Comparison of ENCODE assay signal across 8 cellular contexts in genomic region chr1:10943991-10944730, GRCh38.
A peak's percentile ranks its signal among the peaks of the same experiment; 100 is the strongest.
DNase-seq lines count a peak whose midpoint lies in the region; ATAC-seq and TF ChIP-seq lines count a peak whose summit lies in the region.

No MANE protein-coding gene starts in this region.

- peaks cover 7% of the 10 kb centered on the region for H3K27me3 Mint-ChIP-seq in endodermal cell (ENCODE audit: insufficient read depth)
- H3K27me3 Mint-ChIP-seq in naive thymus-derived CD8-positive, alpha-beta T cell, result peaks cover 7 to 41% (median 15%) of the 10 kb centered on the region in 5 donors

- no peak overlapping the region for H3K4me3 Mint-ChIP-seq in endodermal cell
- H3K4me3 Mint-ChIP-seq in naive thymus-derived CD8-positive, alpha-beta T cell, result no peak overlapping the region
- H3K4me3 Mint-ChIP-seq in stimulated activated effector memory CD8-positive, alpha-beta T cell treated with anti-CD3 and anti-CD28 coated beads, Interleukin-12 subunit alpha, Interleukin-12 subunit beta, amount 100 ng/mL, for 72 hours, result no peak overlapping the region

- H3K9me3 Mint-ChIP-seq in endodermal cell, result no peaks in the 10 kb centered on the region
- H3K9me3 Mint-ChIP-seq in naive thymus-derived CD8-positive, alpha-beta T cell, result no peaks in the 10 kb centered on the region
- H3K9me3 Mint-ChIP-seq in stimulated activated effector memory CD8-positive, alpha-beta T cell treated with anti-CD3 and anti-CD28 coated beads, Interleukin-12 subunit alpha, Interleukin-12 subunit beta, amount 100 ng/mL, for 72 hours, result no peaks in the 10 kb centered on the region

- H3K36me3 ChIP-seq in endodermal cell (ENCODE audit: control insufficient read depth, insufficient read depth, low read length) (no peaks in the 10 kb centered on the region), psoas muscle (ENCODE audit: insufficient read depth in 1 of 2, low read depth in 1 of 2) (no peaks in the 10 kb centered on the region)

- no peak overlapping the region for H3K9ac ChIP-seq in endodermal cell (ENCODE audit: extremely low read depth, low read length, poor library complexity, severe bottlenecking)

- H3K27ac ChIP-seq in endodermal cell (ENCODE audit: low read depth, low read length), result no peak overlapping the region
- H3K27ac ChIP-seq in psoas muscle, result no peak overlapping the region

- no peaks in the 10 kb centered on the region for H3K4me1 ChIP-seq in endodermal cell (ENCODE audit: control insufficient read depth, insufficient read depth, low read length)
- peaks cover 16% of the 10 kb centered on the region for H3K4me1 ChIP-seq in psoas muscle

- peak; percentile 1 to 45 (median 38) for ATAC-seq in psoas muscle
- no peak for ATAC-seq in naive thymus-derived CD8-positive, alpha-beta T cell
- no peak for ATAC-seq in stimulated activated effector memory CD8-positive, alpha-beta T cell treated with anti-CD3 and anti-CD28 coated beads, Interleukin-12 subunit alpha, Interleukin-12 subunit beta, amount 100 ng/mL, for 72 hours

- H3K27me3 ChIP-seq in endodermal cell (ENCODE audit: control insufficient read depth, insufficient read depth, low read length, poor library complexity, severe bottlenecking) (no peaks in the 10 kb centered on the region), psoas muscle (ENCODE audit: insufficient read depth in 3 of 3, low read length in 2 of 3) (no peaks in the 10 kb centered on the region)

- no peaks in the 10 kb centered on the region for H3K36me3 Mint-ChIP-seq in endodermal cell (ENCODE audit: low read depth)
- H3K36me3 Mint-ChIP-seq in naive thymus-derived CD8-positive, alpha-beta T cell, result no peaks in the 10 kb centered on the region
- H3K36me3 Mint-ChIP-seq in stimulated activated effector memory CD8-positive, alpha-beta T cell treated with anti-CD3 and anti-CD28 coated beads, Interleukin-12 subunit alpha, Interleukin-12 subunit beta, amount 100 ng/mL, for 72 hours, result no peaks in the 10 kb centered on the region

- WGBS in endodermal cell (ENCODE audit: insufficient coverage in 1 of 2, insufficient read length in 1 of 2), 2 experiments, result 84 to 88% methylated on average over 17 to 23 of the region's 23 CpGs
- 4 to 5% (median 4%) methylated on average over 23 of the region's 23 CpGs for WGBS in psoas muscle, 3 donors

- H3K27ac Mint-ChIP-seq in endodermal cell, result no peak overlapping the region
- peak overlapping the region in 2 of 10 donors; percentile 21 to 40 for H3K27ac Mint-ChIP-seq in naive thymus-derived CD8-positive, alpha-beta T cell
- no peak overlapping the region for H3K27ac Mint-ChIP-seq in stimulated activated effector memory CD8-positive, alpha-beta T cell treated with anti-CD3 and anti-CD28 coated beads, Interleukin-12 subunit alpha, Interleukin-12 subunit beta, amount 100 ng/mL, for 72 hours

- H3K4me1 Mint-ChIP-seq in endodermal cell, result peaks cover 7% of the 10 kb centered on the region
- peaks cover 20 to 37% (median 33%) of the 10 kb centered on the region in 4 donors for H3K4me1 Mint-ChIP-seq in naive thymus-derived CD8-positive, alpha-beta T cell
- peaks cover 36% of the 10 kb centered on the region for H3K4me1 Mint-ChIP-seq in stimulated activated effector memory CD8-positive, alpha-beta T cell treated with anti-CD3 and anti-CD28 coated beads, Interleukin-12 subunit alpha, Interleukin-12 subunit beta, amount 100 ng/mL, for 72 hours

- no peak overlapping the region for H3K4me3 ChIP-seq in endodermal cell (ENCODE audit: low read length)
- peak overlapping the region; percentile 55 for H3K4me3 ChIP-seq in psoas muscle

- intact Hi-C loops in psoas muscle (cut with DNase I), result no loop called here

- H3K9me3 ChIP-seq in endodermal cell (ENCODE audit: control insufficient read depth, low read length) (no peaks in the 10 kb centered on the region), psoas muscle (no peaks in the 10 kb centered on the region)

- POLR2A ChIA-PET in naive thymus-derived CD8-positive, alpha-beta T cell (lab: Charles Lee), result no interaction called here

- TF ChIP-seq CTCF in endodermal cell (conservative IDR thresholded peaks at IDR 0.05), result no peak
- TF ChIP-seq CTCF in psoas muscle (IDR thresholded peaks at IDR 0.05), result no peak

- DNase-seq in DMS53 treated with DMSO at 0.1 percent for 48 hours (lab: John Stamatoyannopoulos, UW; ENCODE audit: unreplicated experiment) (peak; percentile 32), NCI-H446 (lab: John Stamatoyannopoulos, UW) (peak; percentile 63 to 65), endodermal cell (peak; percentile 50), psoas muscle (no peak), cortex of kidney (lab: John Stamatoyannopoulos, UW) (no peak)
- DNase-seq in naive thymus-derived CD8-positive, alpha-beta T cell, result no peak
- DNase-seq in stimulated activated effector memory CD8-positive, alpha-beta T cell treated with anti-CD3 and anti-CD28 coated beads, Interleukin-12 subunit alpha, Interleukin-12 subunit beta, amount 100 ng/mL, for 72 hours (ENCODE audit: low spot score in 2 of 2), result no peak
- DNase-seq in stimulated activated CD8-positive, alpha-beta memory T cell treated with anti-CD3 and anti-CD28 coated beads, Interleukin-4, amount 100 ng/mL, for 48 hours, result no peak

Comparison
In these comparisons a context has a peak if more than half of its experiments do, and no peak if none do; other contexts are left out.
1. DNase-seq: peak in DMS53 treated with DMSO at 0.1 percent for 48 hours (single experiment), NCI-H446 (2 of 2) and endodermal cell (single experiment); none in psoas muscle (0 of 2), cortex of kidney (single experiment), naive thymus-derived CD8-positive, alpha-beta T cell (0 of 10), stimulated activated effector memory CD8-positive, alpha-beta T cell treated with anti-CD3 and anti-CD28 coated beads, Interleukin-12 subunit alpha, Interleukin-12 subunit beta, amount 100 ng/mL, for 72 hours (0 of 2) and stimulated activated CD8-positive, alpha-beta memory T cell treated with anti-CD3 and anti-CD28 coated beads, Interleukin-4, amount 100 ng/mL, for 48 hours (single experiment).
2. ATAC-seq: peak in psoas muscle (4 of 4); none in naive thymus-derived CD8-positive, alpha-beta T cell (0 of 2) and stimulated activated effector memory CD8-positive, alpha-beta T cell treated with anti-CD3 and anti-CD28 coated beads, Interleukin-12 subunit alpha, Interleukin-12 subunit beta, amount 100 ng/mL, for 72 hours (single experiment).